Comparison of ENCODE assay signal across 8 cellular contexts in genomic region chr20:45934046-45934586, GRCh38. TPM values are rescaled to one million over a fixed set of nuclear protein-coding genes. Genes with fewer than 3 reads are reported as not detected.
DNase-seq lines count a peak whose midpoint lies in the region; ATAC-seq, FAIRE-seq and TF ChIP-seq lines count a peak whose summit lies in the region.

No MANE protein-coding gene starts in this region.

- H3K36me3 ChIP-seq in right atrium auricular region = peaks cover 25% of the 10 kb centered on the region

- peak overlapping the region; percentile 92 for H3K4me3 ChIP-seq in AG04450 (ENCODE audit: low read depth, low read length)
- peak overlapping the region; percentile 99 for H3K4me3 ChIP-seq in right atrium auricular region

- no peak for TF ChIP-seq CTCF in AG04450 (IDR thresholded peaks at IDR 0.05; ENCODE audit: low read depth, low read length)
- no peak for TF ChIP-seq CTCF in right atrium auricular region (IDR thresholded peaks at IDR 0.05)

- no peak for FAIRE-seq in GM12892 (lab: Jason Lieb, UNC)

- POLR2A ChIA-PET in AG04450 (lab: Yijun Ruan, JAX) = interaction anchor here (0.8 to 5.1 kb wide), 15 partner anchors 9 to 154 kb away, joined by 3 to 57 read pairs (median 10); partner anchors contain the start of genes CTSA, NEURL2, PLTP and ZNF335

- CTCF ChIA-PET in AG04450 (lab: Charles Lee) = interaction anchor here (0.5 to 2.8 kb wide), 8 partner anchors 10 to 838 kb away, joined by 3 to 19 read pairs (median 3); no protein-coding TSS in a partner anchor

- peak overlapping the region; percentile 98 for H3K27ac ChIP-seq in AG04450 (ENCODE audit: low read depth, low read length)
- peak overlapping the region; percentile 100 for H3K27ac ChIP-seq in right atrium auricular region

- no peak for TF ChIP-seq POLR2A in GM12892 (IDR thresholded peaks at IDR 0.05; ENCODE audit: low read depth, low read length)

- peak; percentile 6 for ATAC-seq in HG03039 (IDR thresholded peaks at IDR 0.05; ENCODE audit: unreplicated experiment)

- peaks cover 0 to 30% of the 10 kb centered on the region in 2 donors for H3K4me1 ChIP-seq in right atrium auricular region

- DNase-seq in AG04450 (ENCODE audit: low read depth, low spot score) (no peak), GM12892 (ENCODE audit: insufficient read length) (peak; percentile 46), NCI-H526 (lab: John Stamatoyannopoulos, UW) (peak; percentile 63 to 76), amygdala (lab: John Stamatoyannopoulos, UW) (peak in 35 of 56 donors; percentile 54 to 94 (median 82)), right atrium auricular region (ENCODE audit: low spot score) (no peak), putamen (ENCODE audit: low spot score) (peak; percentile 78), SHP77 treated with DMSO at 0.1 percent for 48 hours (lab: John Stamatoyannopoulos, UW) (no peak)

- H3K9me3 ChIP-seq in AG04450 (ENCODE audit: control insufficient read depth, insufficient read depth, low read length) (no peaks in the 10 kb centered on the region; the same call in 1 of the 2 replicates), right atrium auricular region (no peaks in the 10 kb centered on the region)

- H3K27me3 ChIP-seq in AG04450 (ENCODE audit: control insufficient read depth, insufficient read depth, low read length) (no peaks in the 10 kb centered on the region), right atrium auricular region (no peaks in the 10 kb centered on the region)

RNA-seq across cellular contexts. Expression of gene PCIF1, which starts 0.4 kb away (rescaled TPM):
- 11.5 and 14.6 TPM in 2 replicates for polyA plus RNA-seq in AG04450 (2011; rRNA removed)
- 19.7 and 24.9 TPM in 2 replicates for polyA minus RNA-seq in AG04450 (2011; rRNA and poly(A)+ RNA removed)
- 18.1 TPM for polyA plus RNA-seq in GM12892 (2012; ENCODE audit: missing spikeins)
- total RNA-seq in right atrium auricular region = 10 to 100 TPM; 21.1 to 39.8 TPM

RNA-seq across cellular contexts. Expression of gene PLTP, which starts 22.2 kb away (rescaled TPM):
- polyA plus RNA-seq in AG04450 (2011; rRNA removed) = 105 and 154 TPM in 2 replicates
- polyA minus RNA-seq in AG04450 (2011; rRNA and poly(A)+ RNA removed) = 43.0 and 67.8 TPM in 2 replicates
- polyA plus RNA-seq in GM12892 (2012; ENCODE audit: missing spikeins) = 12.6 TPM
- total RNA-seq in right atrium auricular region = 100 to 1,000 TPM in 1 of 2 donors, 10 to 100 TPM in 1; 53.6 to 221 TPM

RNA-seq across cellular contexts. Expression of gene ZNF335, which starts 37.9 kb away (rescaled TPM):
- 5.5 and 7.6 TPM in 2 replicates for polyA plus RNA-seq in AG04450 (2011; rRNA removed)
- polyA minus RNA-seq in AG04450 (2011; rRNA and poly(A)+ RNA removed) = 18.8 and 19.3 TPM in 2 replicates
- 10.0 TPM for polyA plus RNA-seq in GM12892 (2012; ENCODE audit: missing spikeins)
- total RNA-seq in right atrium auricular region = 10 to 100 TPM in 1 of 2 donors, 1 to 10 TPM in 1; 6.6 to 12.1 TPM

RNA-seq across cellular contexts. Expression of gene CTSA, which starts 43.0 kb away (rescaled TPM):
- polyA plus RNA-seq in AG04450 (2011; rRNA removed) = 234 and 267 TPM in 2 replicates
- 167 and 244 TPM in 2 replicates for polyA minus RNA-seq in AG04450 (2011; rRNA and poly(A)+ RNA removed)
- polyA plus RNA-seq in GM12892 (2012; ENCODE audit: missing spikeins) = 32.8 TPM
- total RNA-seq in right atrium auricular region = 100 to 1,000 TPM in 1 of 2 donors, 10 to 100 TPM in 1; 83.8 to 116 TPM

RNA-seq across cellular contexts. Expression of gene NEURL2, which starts 43.1 kb away (rescaled TPM):
- 1.1 and 1.9 TPM in 2 replicates for polyA plus RNA-seq in AG04450 (2011; rRNA removed)
- polyA minus RNA-seq in AG04450 (2011; rRNA and poly(A)+ RNA removed) = 0.74 and 2.2 TPM in 2 replicates
- polyA plus RNA-seq in GM12892 (2012; ENCODE audit: missing spikeins) = 0.91 TPM
- 1 to 10 TPM; 8.7 to 8.8 TPM for total RNA-seq in right atrium auricular region

Comparison
In these comparisons a context has a peak if more than half of its experiments do, and no peak if none do; other contexts are left out.
1. DNase-seq: peak in GM12892 (single experiment), NCI-H526 (2 of 2), amygdala (35 of 56) and putamen (single experiment); none in AG04450 (single experiment), right atrium auricular region (single experiment) and SHP77 treated with DMSO at 0.1 percent for 48 hours (single experiment).